In genomic region chr18:9731380-9731779, GRCh38 we compare ENCODE assay signal across 14 cellular contexts. TPM values are rescaled to one million over a fixed set of nuclear protein-coding genes. Genes with fewer than 3 reads are reported as not detected.
DNase-seq lines count a peak whose midpoint lies in the region; ATAC-seq, FAIRE-seq and TF ChIP-seq lines count a peak whose summit lies in the region.
"Had no signal": no experiment of that assay in that cellular context is flagged by ENCODE, and none has a peak within 500 bp of the region (broad histone marks: within the 10 kb centered on the region; RNA-seq: fewer than 3 reads in every experiment).

No MANE protein-coding gene starts in this region.

- in situ Hi-C loops in Panc1 (cut with HindIII; ENCODE audit: low pct_unique_long_range_greater_than_20kb, low sequenced_read_pairs): no loop called here

- H3K27me3 ChIP-seq in Panc1 (ENCODE audit: control insufficient read depth, insufficient read depth, low read length) (no peaks in the 10 kb centered on the region), small intestine (ENCODE audit: control insufficient read depth in 2 of 2, insufficient read depth in 2 of 2, low read length in 2 of 2) (no peaks in the 10 kb centered on the region)

- TF ChIP-seq CTCF in Panc1 (IDR thresholded peaks at IDR 0.05) (no peak), epithelial cell of proximal tubule (conservative IDR thresholded peaks at IDR 0.05; ENCODE audit: low read depth, low read length) (no peak)

- no TSS peak for BruUV-seq in Panc1 (replicated peaks; lab: Mats Ljungman, UMichigan)

- WGBS in small intestine, 3 donors: 79 to 94% (median 83%) methylated on average over 5 of the region's 5 CpGs

- POLR2A ChIA-PET in Panc1 (lab: Charles Lee): no interaction called here

- CTCF ChIA-PET in Panc1 (lab: Charles Lee): interaction anchor here (0.7 kb wide), 1 partner anchor 138 kb away, joined by 5 read pairs; no protein-coding TSS in a partner anchor

- H3K36me3 ChIP-seq in Panc1 (ENCODE audit: control insufficient read depth, insufficient read depth, low read length) (no peaks in the 10 kb centered on the region), small intestine (ENCODE audit: control insufficient read depth in 2 of 2, insufficient read depth in 2 of 2, low read length in 2 of 2) (no peaks in the 10 kb centered on the region)

- ATAC-seq in Panc1 (no peak), HG02938 (IDR thresholded peaks at IDR 0.05; ENCODE audit: unreplicated experiment) (no peak), GM19023 (IDR thresholded peaks at IDR 0.05; ENCODE audit: unreplicated experiment) (no peak)
- ATAC-seq: effector memory CD8-positive, alpha-beta T cell had no signal

- peak overlapping the region; percentile 77 for H3K27ac ChIP-seq in Panc1 (ENCODE audit: low read length)
- H3K27ac ChIP-seq in small intestine (ENCODE audit: low read depth in 1 of 2, low read length in 1 of 2): no peak overlapping the region

- H3K9me3 ChIP-seq in Panc1 (ENCODE audit: control insufficient read depth, insufficient read depth, low read depth, low read length) (no peaks in the 10 kb centered on the region), small intestine (ENCODE audit: control insufficient read depth, low read depth) (no peaks in the 10 kb centered on the region)

- intact Hi-C loops in Panc1 (cut with micrococcal nuclease; ENCODE audit: unreplicated experiment): no loop called here

- no peak overlapping the region for H3K4me3 ChIP-seq in Panc1 (ENCODE audit: low read depth in 2 of 2, low read length in 2 of 2)
- no peak overlapping the region for H3K4me3 ChIP-seq in epithelial cell of proximal tubule (ENCODE audit: low read depth, low read length)
- no peak overlapping the region for H3K4me3 ChIP-seq in small intestine (ENCODE audit: low read depth in 1 of 2, low read length in 2 of 2)

- FAIRE-seq in small intestine (lab: Jason Lieb, UNC): no peak

- H3K4me1 ChIP-seq in Panc1 (ENCODE audit: control insufficient read depth, insufficient read depth, low read length): peaks cover 71% of the 10 kb centered on the region
- peaks cover 0 to 6% of the 10 kb centered on the region in 2 donors for H3K4me1 ChIP-seq in small intestine (ENCODE audit: control insufficient read depth in 2 of 2, insufficient read depth in 1 of 2, low read depth in 1 of 2, low read length in 1 of 2)

- DNase-seq in EH (ENCODE audit: low read depth) (peak; percentile 81), Panc1 (ENCODE audit: low read depth, low spot score) (peak; percentile 72), epithelial cell of proximal tubule (ENCODE audit: low read depth) (peak; percentile 98), non-pigmented ciliary epithelial cell (ENCODE audit: low read depth) (peak; percentile 66), small intestine (no peak), NCI-H146 (lab: John Stamatoyannopoulos, UW) (no peak)
- DNase-seq: activated B cell treated with CpG ODN at 0.5 μM for 24 hours; activated T-cell treated with anti-CD3 and anti-CD28 coated beads for 4 hours; effector memory CD8-positive, alpha-beta T cell; NCI-H1930; stimulated activated CD4-positive, alpha-beta T cell treated with anti-CD3 and anti-CD28 coated beads, Interleukin-4, amount 100 ng/mL, for 4 hours; stimulated activated naive CD4-positive, alpha-beta T cell treated with Interleukin-2 at 50 U/mL for 16 hours had no signal

RNA-seq across cellular contexts. Expression of gene RAB31, which starts 23.3 kb away (rescaled TPM):
- total RNA-seq in Panc1 (2021; ENCODE audit: unreplicated experiment): 118 TPM
- polyA plus RNA-seq in Panc1 (2012; ENCODE audit: insufficient read length): 112 TPM
- 17.7 and 31.2 TPM in 2 replicates for total RNA-seq in epithelial cell of proximal tubule
- 10 to 100 TPM in 2 of 3 donors, 1 to 10 TPM in 1; 4.2 to 18.4 (median 15.9) TPM for polyA plus RNA-seq in small intestine

Comparison
In these comparisons a context has a peak if more than half of its experiments do, and no peak if none do; other contexts are left out.
1. DNase-seq: peak in EH (single experiment), Panc1 (single experiment), epithelial cell of proximal tubule (single experiment) and non-pigmented ciliary epithelial cell (single experiment); none in small intestine (single experiment) and NCI-H146 (single experiment).